27 cellular contexts compared by ENCODE assay signal in the genomic region with DNA sequence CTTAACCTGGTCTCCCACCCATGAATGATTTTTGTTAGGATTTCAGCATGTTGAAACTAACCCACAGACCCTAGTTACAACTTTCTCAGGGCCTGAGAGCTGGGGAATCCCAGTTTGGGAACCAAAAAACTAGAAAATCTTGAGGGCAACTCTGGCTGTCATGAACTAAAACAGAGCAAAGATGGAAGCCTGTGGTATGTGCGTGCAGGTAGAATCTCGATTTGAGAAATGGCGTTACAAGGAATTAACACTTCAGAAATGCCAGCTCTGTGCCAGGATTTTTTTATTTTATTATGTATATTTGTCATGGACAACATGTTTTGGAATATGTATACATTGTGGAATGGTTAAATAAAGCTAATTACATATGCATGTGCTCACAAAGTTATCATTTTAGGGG. TPM values are rescaled to one million over a fixed set of nuclear protein-coding genes. Genes with fewer than 3 reads are reported as not detected.
DNase-seq lines count a peak whose midpoint lies in the region; ATAC-seq, FAIRE-seq and TF ChIP-seq lines count a peak whose summit lies in the region.
"Had no signal": no experiment of that assay in that cellular context is flagged by ENCODE, and none has a peak within 500 bp of the region (broad histone marks: within the 10 kb centered on the region; RNA-seq: fewer than 3 reads in every experiment).

No MANE protein-coding gene starts in this region.

- peaks cover 22% of the 10 kb centered on the region for H3K9me3 ChIP-seq in endodermal cell (ENCODE audit: control insufficient read depth, low read length)
- no peaks in the 10 kb centered on the region for H3K9me3 ChIP-seq in lower lobe of right lung
- H3K9me3 ChIP-seq: A549; BE2C; BLaER1 treated with 17β-estradiol and CSF1 and Interleukin-3, amounts not matched to agents 10 nM and 100 nM; HAP-1 had no signal

- H3K4me3 Mint-ChIP-seq in activated CD4-positive, alpha-beta T cell treated with anti-CD3 and anti-CD28 coated beads, Interleukin-2, amount 10 ng/mL, durations not matched to agents 24 days and 14 days: peak overlapping the region; percentile 81
- peak overlapping the region; percentile 85 for H3K4me3 Mint-ChIP-seq in activated T-helper 17 cell treated with anti-CD3 and anti-CD28 coated beads, Interleukin-2, amount 50 U/mL, for 72 hours
- H3K4me3 Mint-ChIP-seq in endodermal cell: no peak overlapping the region
- H3K4me3 Mint-ChIP-seq: CD14-positive monocyte; CD4-positive, alpha-beta T cell; HFFc6 had no signal

- no peak overlapping the region for H3K27ac Mint-ChIP-seq in activated CD4-positive, alpha-beta T cell treated with anti-CD3 and anti-CD28 coated beads, Interleukin-2, amount 10 ng/mL, durations not matched to agents 24 days and 14 days
- peak overlapping the region; percentile 94 for H3K27ac Mint-ChIP-seq in activated T-helper 17 cell treated with anti-CD3 and anti-CD28 coated beads, Interleukin-2, amount 50 U/mL, for 72 hours
- no peak overlapping the region for H3K27ac Mint-ChIP-seq in endodermal cell
- H3K27ac Mint-ChIP-seq: CD14-positive monocyte, HFFc6 had no signal

- no peak overlapping the region for H3K4me3 ChIP-seq in endodermal cell (ENCODE audit: low read length)
- no peak overlapping the region for H3K4me3 ChIP-seq in lower lobe of right lung
- H3K4me3 ChIP-seq: A549; BLaER1 treated with 17β-estradiol and CSF1 and Interleukin-3, amounts not matched to agents 10 nM and 100 nM; HAP-1 had no signal

- WGBS in endodermal cell (ENCODE audit: insufficient coverage in 1 of 2, insufficient read length in 1 of 2), 2 experiments: 83 to 94% methylated on average over 3 of the region's 3 CpGs

- intact Hi-C loops in activated CD4-positive, alpha-beta T cell treated with anti-CD3 and anti-CD28 coated beads, Interleukin-2, amount 10 ng/mL, durations not matched to agents 24 days and 14 days (cut with micrococcal nuclease): loop anchor here (5.0 to 10.0 kb wide), 2 partner anchors 307 to 480 kb away; no protein-coding TSS in a partner anchor
- intact Hi-C loops in lower lobe of right lung (cut with DNase I): no loop called here

- H3K36me3 ChIP-seq in endodermal cell (ENCODE audit: control insufficient read depth, insufficient read depth, low read length) (peaks cover 13% of the 10 kb centered on the region), lower lobe of right lung (no peaks in the 10 kb centered on the region)
- H3K36me3 ChIP-seq: BE2C; BLaER1 treated with 17β-estradiol and CSF1 and Interleukin-3, amounts not matched to agents 10 nM and 100 nM; HAP-1 had no signal

- no peaks in the 10 kb centered on the region for H3K27me3 Mint-ChIP-seq in activated CD4-positive, alpha-beta T cell treated with anti-CD3 and anti-CD28 coated beads, Interleukin-2, amount 10 ng/mL, durations not matched to agents 24 days and 14 days
- peaks cover 3% of the 10 kb centered on the region for H3K27me3 Mint-ChIP-seq in activated T-helper 17 cell treated with anti-CD3 and anti-CD28 coated beads, Interleukin-2, amount 50 U/mL, for 72 hours
- no peaks in the 10 kb centered on the region for H3K27me3 Mint-ChIP-seq in endodermal cell (ENCODE audit: insufficient read depth)
- H3K27me3 Mint-ChIP-seq: CD4-positive, alpha-beta T cell had no signal

- no peaks in the 10 kb centered on the region for H3K36me3 Mint-ChIP-seq in activated CD4-positive, alpha-beta T cell treated with anti-CD3 and anti-CD28 coated beads, Interleukin-2, amount 10 ng/mL, durations not matched to agents 24 days and 14 days (ENCODE audit: low read depth)
- H3K36me3 Mint-ChIP-seq in activated T-helper 17 cell treated with anti-CD3 and anti-CD28 coated beads, Interleukin-2, amount 50 U/mL, for 72 hours (ENCODE audit: low read depth): no peaks in the 10 kb centered on the region
- H3K36me3 Mint-ChIP-seq in endodermal cell (ENCODE audit: low read depth): peaks cover 17% of the 10 kb centered on the region
- H3K36me3 Mint-ChIP-seq: CD14-positive monocyte had no signal

- FAIRE-seq in GM18507 (lab: Jason Lieb, UNC): peak; percentile 62
- FAIRE-seq: A549, D721Med, GM12892, H54 had no signal

- H3K4me1 ChIP-seq in endodermal cell (ENCODE audit: control insufficient read depth, insufficient read depth, low read length): peaks cover 7% of the 10 kb centered on the region
- peaks cover 13% of the 10 kb centered on the region for H3K4me1 ChIP-seq in lower lobe of right lung
- H3K4me1 ChIP-seq: BE2C had no signal

- H3K9me3 Mint-ChIP-seq in activated CD4-positive, alpha-beta T cell treated with anti-CD3 and anti-CD28 coated beads, Interleukin-2, amount 10 ng/mL, durations not matched to agents 24 days and 14 days: peaks cover 9% of the 10 kb centered on the region
- H3K9me3 Mint-ChIP-seq in activated T-helper 17 cell treated with anti-CD3 and anti-CD28 coated beads, Interleukin-2, amount 50 U/mL, for 72 hours: no peaks in the 10 kb centered on the region
- peaks cover 13% of the 10 kb centered on the region for H3K9me3 Mint-ChIP-seq in endodermal cell
- H3K9me3 Mint-ChIP-seq: CD4-positive, alpha-beta T cell; CD8-positive, alpha-beta memory T cell; HFFc6 had no signal

- H3K9ac ChIP-seq in endodermal cell (ENCODE audit: extremely low read depth, low read length, poor library complexity, severe bottlenecking): no peak overlapping the region
- H3K9ac ChIP-seq: BLaER1 treated with 17β-estradiol and CSF1 and Interleukin-3, amounts not matched to agents 10 nM and 100 nM had no signal

- no peak for DNase-seq in activated CD4-positive, alpha-beta T cell treated with anti-CD3 and anti-CD28 coated beads, Interleukin-2, amount 10 ng/mL, durations not matched to agents 24 days and 14 days
- no peak for DNase-seq in activated CD4-positive, alpha-beta T cell treated with anti-CD3 and anti-CD28 coated beads, Interleukin-2, amount 50 U/mL, for 1 hour
- no peak for DNase-seq in GM18507 (ENCODE audit: extremely low spot score, insufficient read length, low read depth)
- DNase-seq in endodermal cell: peak; percentile 32
- no peak for DNase-seq in NCI-H69 (lab: John Stamatoyannopoulos, UW)
- DNase-seq in lower lobe of right lung: no peak
- no peak for DNase-seq in NCI-H82 (lab: John Stamatoyannopoulos, UW)
- DNase-seq: 8988T; ACHN; AML-193; BE2C; CD4-positive, alpha-beta T cell; CD8-positive, alpha-beta memory T cell; DMS 273 treated with DMSO at 0.1 percent for 48 hours; DMS79; EL; GDM1; GOT3; HFFc6 had no signal

- ATAC-seq in activated T-helper 17 cell treated with anti-CD3 and anti-CD28 coated beads, Interleukin-2, amount 50 U/mL, for 72 hours (replicated peaks): no peak
- no peak for ATAC-seq in lower lobe of right lung
- ATAC-seq: A549 had no signal

- no peak overlapping the region for H3K27ac ChIP-seq in endodermal cell (ENCODE audit: low read depth, low read length)
- H3K27ac ChIP-seq in lower lobe of right lung: no peak overlapping the region
- H3K27ac ChIP-seq: A549; BLaER1 treated with 17β-estradiol and CSF1 and Interleukin-3, amounts not matched to agents 10 nM and 100 nM had no signal

- peaks cover 51% of the 10 kb centered on the region for H3K4me1 Mint-ChIP-seq in activated CD4-positive, alpha-beta T cell treated with anti-CD3 and anti-CD28 coated beads, Interleukin-2, amount 10 ng/mL, durations not matched to agents 24 days and 14 days
- peaks cover 17% of the 10 kb centered on the region for H3K4me1 Mint-ChIP-seq in activated T-helper 17 cell treated with anti-CD3 and anti-CD28 coated beads, Interleukin-2, amount 50 U/mL, for 72 hours
- H3K4me1 Mint-ChIP-seq in endodermal cell: peaks cover 22% of the 10 kb centered on the region

- H3K27me3 ChIP-seq in endodermal cell (ENCODE audit: control insufficient read depth, insufficient read depth, low read length, poor library complexity, severe bottlenecking) (no peaks in the 10 kb centered on the region), lower lobe of right lung (ENCODE audit: low read depth) (no peaks in the 10 kb centered on the region)
- H3K27me3 ChIP-seq: BE2C; BLaER1 treated with 17β-estradiol and CSF1 and Interleukin-3, amounts not matched to agents 10 nM and 100 nM had no signal

- TF ChIP-seq CTCF in endodermal cell (conservative IDR thresholded peaks at IDR 0.05): no peak
- no peak for TF ChIP-seq CTCF in lower lobe of right lung (IDR thresholded peaks at IDR 0.05)

RNA-seq across cellular contexts. Expression of a gene that starts 36.4 kb away (rescaled TPM):
- total RNA-seq in activated CD4-positive, alpha-beta T cell treated with anti-CD3 and anti-CD28 coated beads, Interleukin-2, amount 10 ng/mL, durations not matched to agents 24 days and 14 days: 13.0 and 14.2 TPM in 2 replicates
- 1 to 10 TPM; 3.0 to 3.8 TPM for total RNA-seq in activated T-helper 17 cell treated with anti-CD3 and anti-CD28 coated beads, Interleukin-2, amount 50 U/mL, for 72 hours
- total RNA-seq in endodermal cell (10 to 100 TPM in 1 of 2 donors, 1 to 10 TPM in 1; 4.4 to 10.5 TPM), lower lobe of right lung (2.6 TPM)
- 0.39 TPM for polyA plus RNA-seq in endodermal cell (2013, experiment 1 of 2)
- 0.33 TPM for polyA plus RNA-seq in endodermal cell (2013, experiment 2 of 2)
- total RNA-seq: HFFc6 had no signal
- polyA plus RNA-seq: CD14-positive monocyte; CD8-positive, alpha-beta memory T cell had no signal
